Comparison of ENCODE assay signal across 1 cellular context in genomic region chr19:56594783-56595547, GRCh38.
TF ChIP-seq lines count a peak whose summit lies in the region.

TSS of gene ZNF71 (plus strand) at chr19:56595302. CDS start at chr19:56601559, 6,257 bp downstream.

TF ChIP-seq in HepG2, 621 proteins besides CTCF, POLR2A, EP300 and RAD21 (continued from another document and continues in another):
- TF ChIP-seq ARID4A (CRISPR knock-in tag; IDR thresholded peaks at IDR 0.05; ENCODE audit: borderline replicate concordance) (peak; percentile 87; the same call in 1 of the 2 replicates), ZNF672 (CRISPR knock-in tag; IDR thresholded peaks at IDR 0.05) (no peak), ARID5B (CRISPR knock-in tag; IDR thresholded peaks at IDR 0.05) (0 out of 2 replicates have a peak, but pooled peaks have one; percentile 10), ZNF292 (CRISPR knock-in tag; IDR thresholded peaks at IDR 0.05; ENCODE audit: borderline replicate concordance, low read depth) (no peak), NFE2L1 (CRISPR knock-in tag; IDR thresholded peaks at IDR 0.05; ENCODE audit: borderline replicate concordance) (no peak), ZNF451 (CRISPR knock-in tag; IDR thresholded peaks at IDR 0.05) (no peak; the same call in 1 of the 2 replicates), ZNF768 (CRISPR knock-in tag; IDR thresholded peaks at IDR 0.05) (peak; percentile 62), SMAD9 (CRISPR knock-in tag; IDR thresholded peaks at IDR 0.05) (0 out of 2 replicates have a peak, but pooled peaks have one; percentile 72), ZNF274 (CRISPR knock-in tag; IDR thresholded peaks at IDR 0.05) (peak; percentile 92), IRF2 (CRISPR knock-in tag; IDR thresholded peaks at IDR 0.05) (peak; percentile 69), FOXA1 (IDR thresholded peaks at IDR 0.05) (no peak), FOXA1 (CRISPR knock-in tag; IDR thresholded peaks at IDR 0.05) (no peak), ZNF704 (CRISPR knock-in tag; IDR thresholded peaks at IDR 0.05; ENCODE audit: borderline replicate concordance) (0 out of 2 replicates have a peak, but pooled peaks have one; percentile 80), ZNF441 (CRISPR knock-in tag; IDR thresholded peaks at IDR 0.05; ENCODE audit: borderline replicate concordance) (peak; percentile 91), ZNF616 (CRISPR knock-in tag; IDR thresholded peaks at IDR 0.05; ENCODE audit: low read depth) (0 out of 2 replicates have a peak, but pooled peaks have one; percentile 52), ZNF567 (CRISPR knock-in tag; IDR thresholded peaks at IDR 0.05; ENCODE audit: borderline replicate concordance) (no peak), DBP (CRISPR knock-in tag; IDR thresholded peaks at IDR 0.05; ENCODE audit: not compliant biosample characterization) (peak; percentile 86), SALL1 (CRISPR knock-in tag; IDR thresholded peaks at IDR 0.05) (peak; percentile 14; the same call in 1 of the 2 replicates), ZNF24 (IDR thresholded peaks at IDR 0.05) (no peak), MIER3 (CRISPR knock-in tag; IDR thresholded peaks at IDR 0.05; ENCODE audit: borderline replicate concordance) (no peak), ZNF562 (CRISPR knock-in tag; IDR thresholded peaks at IDR 0.05; ENCODE audit: borderline replicate concordance) (no peak), ZNF124 (CRISPR knock-in tag; IDR thresholded peaks at IDR 0.05) (no peak), SMAD3 (CRISPR knock-in tag; IDR thresholded peaks at IDR 0.05) (no peak)
- TF ChIP-seq, protein P1, sequence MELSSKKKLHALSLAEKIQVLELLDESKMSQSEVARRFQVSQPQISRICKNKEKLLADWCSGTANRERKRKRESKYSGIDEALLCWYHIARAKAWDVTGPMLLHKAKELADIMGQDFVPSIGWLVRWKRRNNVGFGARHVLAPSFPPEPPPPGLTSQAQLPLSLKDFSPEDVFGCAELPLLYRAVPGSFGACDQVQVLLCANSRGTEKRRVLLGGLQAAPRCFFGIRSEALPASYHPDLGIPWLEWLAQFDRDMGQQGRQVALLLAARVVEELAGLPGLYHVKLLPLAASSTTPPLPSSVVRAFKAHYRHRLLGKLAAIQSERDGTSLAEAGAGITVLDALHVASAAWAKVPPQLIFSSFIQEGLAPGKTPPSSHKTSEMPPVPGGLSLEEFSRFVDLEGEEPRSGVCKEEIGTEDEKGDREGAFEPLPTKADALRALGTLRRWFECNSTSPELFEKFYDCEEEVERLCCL (CRISPR knock-in tag; IDR thresholded peaks at IDR 0.05; ENCODE audit: borderline replicate concordance): no peak
- TF ChIP-seq, protein P2, sequence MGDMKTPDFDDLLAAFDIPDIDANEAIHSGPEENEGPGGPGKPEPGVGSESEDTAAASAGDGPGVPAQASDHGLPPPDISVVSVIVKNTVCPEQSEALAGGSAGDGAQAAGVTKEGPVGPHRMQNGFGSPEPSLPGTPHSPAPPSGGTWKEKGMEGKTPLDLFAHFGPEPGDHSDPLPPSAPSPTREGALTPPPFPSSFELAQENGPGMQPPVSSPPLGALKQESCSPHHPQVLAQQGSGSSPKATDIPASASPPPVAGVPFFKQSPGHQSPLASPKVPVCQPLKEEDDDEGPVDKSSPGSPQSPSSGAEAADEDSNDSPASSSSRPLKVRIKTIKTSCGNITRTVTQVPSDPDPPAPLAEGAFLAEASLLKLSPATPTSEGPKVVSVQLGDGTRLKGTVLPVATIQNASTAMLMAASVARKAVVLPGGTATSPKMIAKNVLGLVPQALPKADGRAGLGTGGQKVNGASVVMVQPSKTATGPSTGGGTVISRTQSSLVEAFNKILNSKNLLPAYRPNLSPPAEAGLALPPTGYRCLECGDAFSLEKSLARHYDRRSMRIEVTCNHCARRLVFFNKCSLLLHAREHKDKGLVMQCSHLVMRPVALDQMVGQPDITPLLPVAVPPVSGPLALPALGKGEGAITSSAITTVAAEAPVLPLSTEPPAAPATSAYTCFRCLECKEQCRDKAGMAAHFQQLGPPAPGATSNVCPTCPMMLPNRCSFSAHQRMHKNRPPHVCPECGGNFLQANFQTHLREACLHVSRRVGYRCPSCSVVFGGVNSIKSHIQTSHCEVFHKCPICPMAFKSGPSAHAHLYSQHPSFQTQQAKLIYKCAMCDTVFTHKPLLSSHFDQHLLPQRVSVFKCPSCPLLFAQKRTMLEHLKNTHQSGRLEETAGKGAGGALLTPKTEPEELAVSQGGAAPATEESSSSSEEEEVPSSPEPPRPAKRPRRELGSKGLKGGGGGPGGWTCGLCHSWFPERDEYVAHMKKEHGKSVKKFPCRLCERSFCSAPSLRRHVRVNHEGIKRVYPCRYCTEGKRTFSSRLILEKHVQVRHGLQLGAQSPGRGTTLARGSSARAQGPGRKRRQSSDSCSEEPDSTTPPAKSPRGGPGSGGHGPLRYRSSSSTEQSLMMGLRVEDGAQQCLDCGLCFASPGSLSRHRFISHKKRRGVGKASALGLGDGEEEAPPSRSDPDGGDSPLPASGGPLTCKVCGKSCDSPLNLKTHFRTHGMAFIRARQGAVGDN (CRISPR knock-in tag; IDR thresholded peaks at IDR 0.05): peak; percentile 82
- TF ChIP-seq, protein P3, sequence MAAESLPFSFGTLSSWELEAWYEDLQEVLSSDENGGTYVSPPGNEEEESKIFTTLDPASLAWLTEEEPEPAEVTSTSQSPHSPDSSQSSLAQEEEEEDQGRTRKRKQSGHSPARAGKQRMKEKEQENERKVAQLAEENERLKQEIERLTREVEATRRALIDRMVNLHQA (CRISPR knock-in tag; IDR thresholded peaks at IDR 0.05): no peak
- TF ChIP-seq, protein P4, sequence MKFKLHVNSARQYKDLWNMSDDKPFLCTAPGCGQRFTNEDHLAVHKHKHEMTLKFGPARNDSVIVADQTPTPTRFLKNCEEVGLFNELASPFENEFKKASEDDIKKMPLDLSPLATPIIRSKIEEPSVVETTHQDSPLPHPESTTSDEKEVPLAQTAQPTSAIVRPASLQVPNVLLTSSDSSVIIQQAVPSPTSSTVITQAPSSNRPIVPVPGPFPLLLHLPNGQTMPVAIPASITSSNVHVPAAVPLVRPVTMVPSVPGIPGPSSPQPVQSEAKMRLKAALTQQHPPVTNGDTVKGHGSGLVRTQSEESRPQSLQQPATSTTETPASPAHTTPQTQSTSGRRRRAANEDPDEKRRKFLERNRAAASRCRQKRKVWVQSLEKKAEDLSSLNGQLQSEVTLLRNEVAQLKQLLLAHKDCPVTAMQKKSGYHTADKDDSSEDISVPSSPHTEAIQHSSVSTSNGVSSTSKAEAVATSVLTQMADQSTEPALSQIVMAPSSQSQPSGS (CRISPR knock-in tag; IDR thresholded peaks at IDR 0.05): 0 out of 2 replicates have a peak, but pooled peaks have one; percentile 21
- TF ChIP-seq, protein P5, sequence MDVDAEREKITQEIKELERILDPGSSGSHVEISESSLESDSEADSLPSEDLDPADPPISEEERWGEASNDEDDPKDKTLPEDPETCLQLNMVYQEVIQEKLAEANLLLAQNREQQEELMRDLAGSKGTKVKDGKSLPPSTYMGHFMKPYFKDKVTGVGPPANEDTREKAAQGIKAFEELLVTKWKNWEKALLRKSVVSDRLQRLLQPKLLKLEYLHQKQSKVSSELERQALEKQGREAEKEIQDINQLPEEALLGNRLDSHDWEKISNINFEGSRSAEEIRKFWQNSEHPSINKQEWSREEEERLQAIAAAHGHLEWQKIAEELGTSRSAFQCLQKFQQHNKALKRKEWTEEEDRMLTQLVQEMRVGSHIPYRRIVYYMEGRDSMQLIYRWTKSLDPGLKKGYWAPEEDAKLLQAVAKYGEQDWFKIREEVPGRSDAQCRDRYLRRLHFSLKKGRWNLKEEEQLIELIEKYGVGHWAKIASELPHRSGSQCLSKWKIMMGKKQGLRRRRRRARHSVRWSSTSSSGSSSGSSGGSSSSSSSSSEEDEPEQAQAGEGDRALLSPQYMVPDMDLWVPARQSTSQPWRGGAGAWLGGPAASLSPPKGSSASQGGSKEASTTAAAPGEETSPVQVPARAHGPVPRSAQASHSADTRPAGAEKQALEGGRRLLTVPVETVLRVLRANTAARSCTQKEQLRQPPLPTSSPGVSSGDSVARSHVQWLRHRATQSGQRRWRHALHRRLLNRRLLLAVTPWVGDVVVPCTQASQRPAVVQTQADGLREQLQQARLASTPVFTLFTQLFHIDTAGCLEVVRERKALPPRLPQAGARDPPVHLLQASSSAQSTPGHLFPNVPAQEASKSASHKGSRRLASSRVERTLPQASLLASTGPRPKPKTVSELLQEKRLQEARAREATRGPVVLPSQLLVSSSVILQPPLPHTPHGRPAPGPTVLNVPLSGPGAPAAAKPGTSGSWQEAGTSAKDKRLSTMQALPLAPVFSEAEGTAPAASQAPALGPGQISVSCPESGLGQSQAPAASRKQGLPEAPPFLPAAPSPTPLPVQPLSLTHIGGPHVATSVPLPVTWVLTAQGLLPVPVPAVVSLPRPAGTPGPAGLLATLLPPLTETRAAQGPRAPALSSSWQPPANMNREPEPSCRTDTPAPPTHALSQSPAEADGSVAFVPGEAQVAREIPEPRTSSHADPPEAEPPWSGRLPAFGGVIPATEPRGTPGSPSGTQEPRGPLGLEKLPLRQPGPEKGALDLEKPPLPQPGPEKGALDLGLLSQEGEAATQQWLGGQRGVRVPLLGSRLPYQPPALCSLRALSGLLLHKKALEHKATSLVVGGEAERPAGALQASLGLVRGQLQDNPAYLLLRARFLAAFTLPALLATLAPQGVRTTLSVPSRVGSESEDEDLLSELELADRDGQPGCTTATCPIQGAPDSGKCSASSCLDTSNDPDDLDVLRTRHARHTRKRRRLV (CRISPR knock-in tag; IDR thresholded peaks at IDR 0.05): no peak
